Comparison of ENCODE assay signal across 10 cellular contexts in genomic region chr19:51439021-51439465, GRCh38. TPM values are rescaled to one million over a fixed set of nuclear protein-coding genes. Genes with fewer than 3 reads are reported as not detected.
DNase-seq lines count a peak whose midpoint lies in the region; ATAC-seq, FAIRE-seq and TF ChIP-seq lines count a peak whose summit lies in the region.
"Had no signal": no experiment of that assay in that cellular context is flagged by ENCODE, and none has a peak within 500 bp of the region (broad histone marks: within the 10 kb centered on the region; RNA-seq: fewer than 3 reads in every experiment).

No MANE protein-coding gene starts in this region.

- 9 to 50% (median 23%) methylated on average over 5 of the region's 5 CpGs for WGBS in small intestine, 3 donors

- FAIRE-seq in small intestine (lab: Jason Lieb, UNC) (no peak), H54 (lab: Jason Lieb, UNC) (no peak)
- FAIRE-seq: TTC549 had no signal

- H3K9me3 ChIP-seq in small intestine (ENCODE audit: control insufficient read depth, low read depth) = no peaks in the 10 kb centered on the region

- no peak overlapping the region for H3K27ac ChIP-seq in small intestine (ENCODE audit: low read depth in 1 of 2, low read length in 1 of 2)

- DNase-seq in activated T-cell treated with anti-CD3 and anti-CD28 coated beads for 4 hours (peak; percentile 21), OCI-M1 (lab: John Stamatoyannopoulos, UW) (peak; percentile 39), epithelial cell of proximal tubule (ENCODE audit: low read depth) (no peak), small intestine (peak; percentile 82), H54 (ENCODE audit: insufficient read length, low spot score) (no peak), NCI-H2107 treated with DMSO at 0.1 percent for 48 hours (lab: John Stamatoyannopoulos, UW; ENCODE audit: unreplicated experiment) (no peak)
- no peak for DNase-seq in activated T-cell treated with anti-CD3 and anti-CD28 coated beads, Interleukin-2, amount 50 U/mL, for 1 hour

- H3K4me3 ChIP-seq in epithelial cell of proximal tubule (ENCODE audit: low read depth, low read length) (no peak overlapping the region), small intestine (ENCODE audit: low read depth in 1 of 2, low read length in 2 of 2) (no peak overlapping the region)

- ATAC-seq in HG03280 (IDR thresholded peaks at IDR 0.05; ENCODE audit: unreplicated experiment) = no peak

- no peak for TF ChIP-seq POLR2A in H54 (IDR thresholded peaks at IDR 0.05; ENCODE audit: low read depth, low read length)

- peaks cover 0 to 3% of the 10 kb centered on the region in 2 donors for H3K4me1 ChIP-seq in small intestine (ENCODE audit: control insufficient read depth in 2 of 2, insufficient read depth in 1 of 2, low read depth in 1 of 2, low read length in 1 of 2)

- TF ChIP-seq CTCF in epithelial cell of proximal tubule (conservative IDR thresholded peaks at IDR 0.05; ENCODE audit: low read depth, low read length) = peak; percentile 46

- H3K27me3 ChIP-seq in small intestine (ENCODE audit: control insufficient read depth in 2 of 2, insufficient read depth in 2 of 2, low read length in 2 of 2) = peaks cover 0 to 5% of the 10 kb centered on the region in 2 donors

- H3K36me3 ChIP-seq in small intestine (ENCODE audit: control insufficient read depth in 2 of 2, insufficient read depth in 2 of 2, low read length in 2 of 2) = no peaks in the 10 kb centered on the region

RNA-seq across cellular contexts. Expression of gene SIGLEC8, which starts 19.2 kb away (rescaled TPM):
- total RNA-seq in epithelial cell of proximal tubule = not detected in 2 replicates
- 1 to 10 TPM in 1 of 3 donors, under 1 TPM in 1, not detected in 1; 0.22 to 1.1 TPM for polyA plus RNA-seq in small intestine

RNA-seq across cellular contexts. Expression of gene SIGLEC10, which starts 21.6 kb away (rescaled TPM):
- not detected in 2 replicates for total RNA-seq in epithelial cell of proximal tubule
- polyA plus RNA-seq in small intestine = 1 to 10 TPM; 1.3 to 2.5 (median 1.9) TPM

RNA-seq across cellular contexts. Expression of gene CEACAM18, which starts 39.3 kb away (rescaled TPM):
- total RNA-seq in epithelial cell of proximal tubule = not detected in 2 replicates
- polyA plus RNA-seq in small intestine = 1 to 10 TPM in 1 of 3 donors, under 1 TPM in 2; 0.10 to 5.8 (median 0.54) TPM
- polyA plus RNA-seq: esophagus had no signal

RNA-seq across cellular contexts. Expression of gene C19orf84, which starts 48.7 kb away (rescaled TPM):
- total RNA-seq in epithelial cell of proximal tubule = not detected in 2 replicates
- not detected for polyA plus RNA-seq in small intestine
- polyA plus RNA-seq: esophagus had no signal

RNA-seq across cellular contexts. Expression of gene LIM2, which starts 51.3 kb away (rescaled TPM):
- not detected in 2 replicates for total RNA-seq in epithelial cell of proximal tubule
- not detected for polyA plus RNA-seq in small intestine
- polyA plus RNA-seq: esophagus had no signal

Comparison
In these comparisons a context has a peak if more than half of its experiments do, and no peak if none do; other contexts are left out.
1. DNase-seq: peak in activated T-cell treated with anti-CD3 and anti-CD28 coated beads for 4 hours (single experiment), OCI-M1 (single experiment) and small intestine (single experiment); none in activated T-cell treated with anti-CD3 and anti-CD28 coated beads, Interleukin-2, amount 50 U/mL, for 1 hour (single experiment), epithelial cell of proximal tubule (single experiment), H54 (single experiment) and NCI-H2107 treated with DMSO at 0.1 percent for 48 hours (single experiment).